ENCODE assay signal across 13 cellular contexts in genomic region chr1:9443913-9444445, GRCh38.
DNase-seq lines count a peak whose midpoint lies in the region; ATAC-seq and TF ChIP-seq lines count a peak whose summit lies in the region.
"Had no signal": no experiment of that assay in that cellular context is flagged by ENCODE, and none has a peak within 500 bp of the region (broad histone marks: within the 10 kb centered on the region; RNA-seq: fewer than 3 reads in every experiment).

No MANE protein-coding gene starts in this region.

- H3K9me3 Mint-ChIP-seq in activated naive CD8-positive, alpha-beta T cell treated with anti-CD3 and anti-CD28 coated beads, Interleukin-2, amount 50 U/mL, for 24 hours: no peaks in the 10 kb centered on the region
- H3K9me3 Mint-ChIP-seq: activated CD4-positive, alpha-beta T cell treated with anti-CD3 and anti-CD28 coated beads, Interleukin-2, amount 10 ng/mL, durations not matched to agents 7 days and 5 days had no signal

- no peak for TF ChIP-seq EP300 in ovary (IDR thresholded peaks at IDR 0.05)

- no peak overlapping the region for H3K4me3 Mint-ChIP-seq in activated naive CD8-positive, alpha-beta T cell treated with anti-CD3 and anti-CD28 coated beads, Interleukin-2, amount 50 U/mL, for 24 hours
- H3K4me3 Mint-ChIP-seq: activated CD4-positive, alpha-beta T cell treated with anti-CD3 and anti-CD28 coated beads, Interleukin-2, amount 10 ng/mL, durations not matched to agents 7 days and 5 days had no signal

- H3K36me3 Mint-ChIP-seq in activated naive CD8-positive, alpha-beta T cell treated with anti-CD3 and anti-CD28 coated beads, Interleukin-2, amount 50 U/mL, for 24 hours (ENCODE audit: low read depth): no peaks in the 10 kb centered on the region

- TF ChIP-seq CTCF in right atrium auricular region (IDR thresholded peaks at IDR 0.05): no peak
- TF ChIP-seq CTCF in heart right ventricle (IDR thresholded peaks at IDR 0.05): no peak
- no peak for TF ChIP-seq CTCF in fibroblast of pulmonary artery (IDR thresholded peaks at IDR 0.05; ENCODE audit: low read length, missing control alignments)
- no peak for TF ChIP-seq CTCF in ovary (IDR thresholded peaks at IDR 0.05)

- ATAC-seq in heart right ventricle (no peak), HG02840 (IDR thresholded peaks at IDR 0.05; ENCODE audit: low FRiP score, unreplicated experiment) (no peak)
- no peak for ATAC-seq in activated naive CD8-positive, alpha-beta T cell treated with anti-CD3 and anti-CD28 coated beads, Interleukin-2, amount 50 U/mL, for 24 hours

- no peak for TF ChIP-seq POLR2A in ovary (IDR thresholded peaks at IDR 0.05)

- H3K36me3 ChIP-seq in right atrium auricular region: no peaks in the 10 kb centered on the region
- no peaks in the 10 kb centered on the region for H3K36me3 ChIP-seq in heart right ventricle
- H3K36me3 ChIP-seq in ovary: no peaks in the 10 kb centered on the region

- H3K27me3 ChIP-seq in right atrium auricular region: no peaks in the 10 kb centered on the region
- no peaks in the 10 kb centered on the region for H3K27me3 ChIP-seq in heart right ventricle
- no peaks in the 10 kb centered on the region for H3K27me3 ChIP-seq in ovary

- no peak overlapping the region for H3K27ac Mint-ChIP-seq in activated naive CD8-positive, alpha-beta T cell treated with anti-CD3 and anti-CD28 coated beads, Interleukin-2, amount 50 U/mL, for 24 hours
- H3K27ac Mint-ChIP-seq: activated CD4-positive, alpha-beta T cell treated with anti-CD3 and anti-CD28 coated beads, Interleukin-2, amount 10 ng/mL, durations not matched to agents 7 days and 5 days had no signal

- H3K27ac ChIP-seq in right atrium auricular region (peak overlapping the region; percentile 25 to 37), heart right ventricle (peak overlapping the region in 3 of 10 donors; percentile 13 to 51 (median 40)), ovary (peak overlapping the region in 1 of 2 donors; percentile 28)
- H3K27ac ChIP-seq: SK-N-MC had no signal

- WGBS in heart right ventricle, 2 donors: 52 to 65% methylated on average over 14 of the region's 14 CpGs
- 8 to 33% (median 13%) methylated on average over 14 of the region's 14 CpGs for WGBS in ovary, 3 donors

- H3K9me3 ChIP-seq in right atrium auricular region (no peaks in the 10 kb centered on the region), heart right ventricle (no peaks in the 10 kb centered on the region), ovary (no peaks in the 10 kb centered on the region)

- peaks cover 0 to 53% of the 10 kb centered on the region in 2 donors for H3K4me1 ChIP-seq in right atrium auricular region
- peaks cover 4 to 56% (median 34%) of the 10 kb centered on the region in 9 donors for H3K4me1 ChIP-seq in heart right ventricle
- H3K4me1 ChIP-seq in ovary (ENCODE audit: insufficient read depth): peaks cover 8% of the 10 kb centered on the region

- H3K4me3 ChIP-seq in right atrium auricular region (no peak overlapping the region), heart right ventricle (no peak overlapping the region), fibroblast of pulmonary artery (replicated peaks; ENCODE audit: low read depth, low read length) (no peak overlapping the region), ovary (no peak overlapping the region)
- H3K4me3 ChIP-seq: SK-N-MC had no signal

- no peak for DNase-seq in right atrium auricular region (ENCODE audit: low spot score)
- no peak for DNase-seq in heart right ventricle
- peak; percentile 42 for DNase-seq in fibroblast of pulmonary artery (ENCODE audit: low read depth)
- peak in 4 of 5 donors; percentile 51 to 77 (median 67) for DNase-seq in ovary
- DNase-seq in stimulated activated CD4-positive, alpha-beta T cell treated with anti-CD3 and anti-CD28 coated beads, Interleukin-1b, Interleukin-23, amount 100 ng/mL, for 48 hours: no peak
- no peak for DNase-seq in activated naive CD8-positive, alpha-beta T cell treated with anti-CD3 and anti-CD28 coated beads, Interleukin-2, amount 50 U/mL, for 24 hours
- DNase-seq in ureter (ENCODE audit: low spot score): no peak
- DNase-seq: ACHN; activated CD4-positive, alpha-beta T cell treated with anti-CD3 and anti-CD28 coated beads, Interleukin-2, amount 10 ng/mL, durations not matched to agents 7 days and 5 days; Kasumi-1; NCI-H2227 treated with DMSO at 0.1 percent for 48 hours had no signal

- H3K27me3 Mint-ChIP-seq in activated naive CD8-positive, alpha-beta T cell treated with anti-CD3 and anti-CD28 coated beads, Interleukin-2, amount 50 U/mL, for 24 hours: peaks cover 13% of the 10 kb centered on the region

- H3K4me1 Mint-ChIP-seq in activated naive CD8-positive, alpha-beta T cell treated with anti-CD3 and anti-CD28 coated beads, Interleukin-2, amount 50 U/mL, for 24 hours: no peaks in the 10 kb centered on the region
- H3K4me1 Mint-ChIP-seq: activated CD4-positive, alpha-beta T cell treated with anti-CD3 and anti-CD28 coated beads, Interleukin-2, amount 10 ng/mL, durations not matched to agents 7 days and 5 days had no signal

- intact Hi-C loops in heart right ventricle (cut with DNase I): loop anchor here in 3 of 10 donors (5.0 to 10.0 kb wide), 4 partner anchors 42 to 152 kb away; partner anchors contain the start of gene SPSB1 (in 1 of the 3)
- intact Hi-C loops in ovary (cut with DNase I): loop anchor here in 1 of 4 donors (5.0 kb wide), 1 partner anchor 152 kb away; the partner anchor contains the start of gene SPSB1

Comparison
In these comparisons a context has a peak if more than half of its experiments do, and no peak if none do; other contexts are left out.
1. DNase-seq: peak in fibroblast of pulmonary artery (single experiment) and ovary (4 of 5); none in right atrium auricular region (single experiment), heart right ventricle (0 of 2), stimulated activated CD4-positive, alpha-beta T cell treated with anti-CD3 and anti-CD28 coated beads, Interleukin-1b, Interleukin-23, amount 100 ng/mL, for 48 hours (single experiment), activated naive CD8-positive, alpha-beta T cell treated with anti-CD3 and anti-CD28 coated beads, Interleukin-2, amount 50 U/mL, for 24 hours (single experiment) and ureter (single experiment).